Comparison of ENCODE assay signal across 1 cellular context in genomic region chr16:66552288-66553143, GRCh38.
TF ChIP-seq lines count a peak whose summit lies in the region.

Gene CKLF (plus strand): TSS chr16:66552576. CDS start chr16:66552716, 140 bp downstream.

TF ChIP-seq in HepG2, 621 proteins besides CTCF, POLR2A, EP300 and RAD21 (continued from another document and continues in another):
- TF ChIP-seq, protein P1, sequence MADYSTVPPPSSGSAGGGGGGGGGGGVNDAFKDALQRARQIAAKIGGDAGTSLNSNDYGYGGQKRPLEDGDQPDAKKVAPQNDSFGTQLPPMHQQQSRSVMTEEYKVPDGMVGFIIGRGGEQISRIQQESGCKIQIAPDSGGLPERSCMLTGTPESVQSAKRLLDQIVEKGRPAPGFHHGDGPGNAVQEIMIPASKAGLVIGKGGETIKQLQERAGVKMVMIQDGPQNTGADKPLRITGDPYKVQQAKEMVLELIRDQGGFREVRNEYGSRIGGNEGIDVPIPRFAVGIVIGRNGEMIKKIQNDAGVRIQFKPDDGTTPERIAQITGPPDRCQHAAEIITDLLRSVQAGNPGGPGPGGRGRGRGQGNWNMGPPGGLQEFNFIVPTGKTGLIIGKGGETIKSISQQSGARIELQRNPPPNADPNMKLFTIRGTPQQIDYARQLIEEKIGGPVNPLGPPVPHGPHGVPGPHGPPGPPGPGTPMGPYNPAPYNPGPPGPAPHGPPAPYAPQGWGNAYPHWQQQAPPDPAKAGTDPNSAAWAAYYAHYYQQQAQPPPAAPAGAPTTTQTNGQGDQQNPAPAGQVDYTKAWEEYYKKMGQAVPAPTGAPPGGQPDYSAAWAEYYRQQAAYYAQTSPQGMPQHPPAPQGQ (CRISPR knock-in tag; IDR thresholded peaks at IDR 0.05; ENCODE audit: borderline replicate concordance) = peak; percentile 93; the same call in 1 of the 2 replicates
- TF ChIP-seq STAG1 (CRISPR knock-in tag; IDR thresholded peaks at IDR 0.05) = no peak; the same call in 1 of the 2 replicates
- TF ChIP-seq RCOR2 (CRISPR knock-in tag; IDR thresholded peaks at IDR 0.05) = peak; percentile 35; the same call in 1 of the 2 replicates
- TF ChIP-seq, protein P2, sequence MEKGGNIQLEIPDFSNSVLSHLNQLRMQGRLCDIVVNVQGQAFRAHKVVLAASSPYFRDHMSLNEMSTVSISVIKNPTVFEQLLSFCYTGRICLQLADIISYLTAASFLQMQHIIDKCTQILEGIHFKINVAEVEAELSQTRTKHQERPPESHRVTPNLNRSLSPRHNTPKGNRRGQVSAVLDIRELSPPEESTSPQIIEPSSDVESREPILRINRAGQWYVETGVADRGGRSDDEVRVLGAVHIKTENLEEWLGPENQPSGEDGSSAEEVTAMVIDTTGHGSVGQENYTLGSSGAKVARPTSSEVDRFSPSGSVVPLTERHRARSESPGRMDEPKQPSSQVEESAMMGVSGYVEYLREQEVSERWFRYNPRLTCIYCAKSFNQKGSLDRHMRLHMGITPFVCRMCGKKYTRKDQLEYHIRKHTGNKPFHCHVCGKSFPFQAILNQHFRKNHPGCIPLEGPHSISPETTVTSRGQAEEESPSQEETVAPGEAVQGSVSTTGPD (CRISPR knock-in tag; IDR thresholded peaks at IDR 0.05) = 0 out of 2 replicates have a peak, but pooled peaks have one; percentile 42
- TF ChIP-seq TOE1 (CRISPR knock-in tag; IDR thresholded peaks at IDR 0.05) = peak; percentile 67; the same call in 1 of the 2 replicates
- peak; percentile 98 for TF ChIP-seq RNF219 (CRISPR knock-in tag; IDR thresholded peaks at IDR 0.05)
- no peak for TF ChIP-seq HMG20A (CRISPR knock-in tag; IDR thresholded peaks at IDR 0.05; ENCODE audit: borderline replicate concordance)
- TF ChIP-seq HIVEP1 (CRISPR knock-in tag; IDR thresholded peaks at IDR 0.05) = peak; percentile 98
- no peak; the same call in 1 of the 2 replicates for TF ChIP-seq TBP (CRISPR knock-in tag; IDR thresholded peaks at IDR 0.05)
- TF ChIP-seq GATAD2A (CRISPR knock-in tag; IDR thresholded peaks at IDR 0.05) = peak; percentile 48
- TF ChIP-seq ZNF430 (CRISPR knock-in tag; IDR thresholded peaks at IDR 0.05) = peak; percentile 100
- TF ChIP-seq BRD4 (CRISPR knock-in tag; IDR thresholded peaks at IDR 0.05) = peak; percentile 65; the same call in 1 of the 2 replicates
- peak; percentile 98; the same call in 1 of the 2 replicates for TF ChIP-seq ZNF83 (CRISPR knock-in tag; IDR thresholded peaks at IDR 0.05; ENCODE audit: borderline replicate concordance)
- TF ChIP-seq MAFF (IDR thresholded peaks at IDR 0.05; ENCODE audit: low read depth, low read length) = no peak
- peak; percentile 97 for TF ChIP-seq ZFP91 (CRISPR knock-in tag; IDR thresholded peaks at IDR 0.05; ENCODE audit: borderline replicate concordance)
- TF ChIP-seq ZBTB7B (CRISPR knock-in tag; IDR thresholded peaks at IDR 0.05) = peak; percentile 84
- no peak for TF ChIP-seq EZH2 (conservative IDR thresholded peaks at IDR 0.05; ENCODE audit: low read depth, low read length)
- TF ChIP-seq, protein P3, sequence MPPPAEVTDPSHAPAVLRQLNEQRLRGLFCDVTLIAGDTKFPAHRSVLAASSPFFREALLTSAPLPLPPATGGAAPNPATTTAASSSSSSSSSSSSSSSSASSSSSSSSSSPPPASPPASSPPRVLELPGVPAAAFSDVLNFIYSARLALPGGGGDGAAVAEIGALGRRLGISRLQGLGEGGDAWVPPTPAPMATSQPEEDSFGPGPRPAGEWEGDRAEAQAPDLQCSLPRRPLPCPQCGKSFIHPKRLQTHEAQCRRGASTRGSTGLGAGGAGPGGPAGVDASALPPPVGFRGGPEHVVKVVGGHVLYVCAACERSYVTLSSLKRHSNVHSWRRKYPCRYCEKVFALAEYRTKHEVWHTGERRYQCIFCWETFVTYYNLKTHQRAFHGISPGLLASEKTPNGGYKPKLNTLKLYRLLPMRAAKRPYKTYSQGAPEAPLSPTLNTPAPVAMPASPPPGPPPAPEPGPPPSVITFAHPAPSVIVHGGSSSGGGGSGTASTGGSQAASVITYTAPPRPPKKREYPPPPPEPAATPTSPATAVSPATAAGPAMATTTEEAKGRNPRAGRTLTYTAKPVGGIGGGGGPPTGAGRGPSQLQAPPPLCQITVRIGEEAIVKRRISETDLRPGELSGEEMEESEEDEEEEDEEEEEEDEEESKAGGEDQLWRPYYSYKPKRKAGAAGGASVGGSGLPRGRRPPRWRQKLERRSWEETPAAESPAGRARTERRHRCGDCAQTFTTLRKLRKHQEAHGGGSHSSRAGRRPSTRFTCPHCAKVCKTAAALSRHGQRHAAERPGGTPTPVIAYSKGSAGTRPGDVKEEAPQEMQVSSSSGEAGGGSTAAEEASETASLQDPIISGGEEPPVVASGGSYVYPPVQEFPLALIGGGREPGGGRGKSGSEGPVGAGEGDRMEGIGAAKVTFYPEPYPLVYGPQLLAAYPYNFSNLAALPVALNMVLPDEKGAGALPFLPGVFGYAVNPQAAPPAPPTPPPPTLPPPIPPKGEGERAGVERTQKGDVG (CRISPR knock-in tag; IDR thresholded peaks at IDR 0.05; ENCODE audit: borderline replicate concordance) = peak; percentile 96; the same call in 1 of the 2 replicates
- TF ChIP-seq SYNCRIP (IDR thresholded peaks at IDR 0.05; ENCODE audit: insufficient read depth, low read depth, low read length) = no peak
- peak; percentile 94 for TF ChIP-seq AHR (CRISPR knock-in tag; IDR thresholded peaks at IDR 0.05)
- TF ChIP-seq NFE2L1 (CRISPR knock-in tag; IDR thresholded peaks at IDR 0.05; ENCODE audit: borderline replicate concordance) = peak; percentile 93; the same call in 1 of the 2 replicates
- TF ChIP-seq ZNF577 (CRISPR knock-in tag; IDR thresholded peaks at IDR 0.05; ENCODE audit: borderline replicate concordance, low read depth) = peak; percentile 96; the same call in 1 of the 2 replicates
- TF ChIP-seq MED13 (CRISPR knock-in tag; IDR thresholded peaks at IDR 0.05) = peak; percentile 91
- TF ChIP-seq HOXA9 (CRISPR knock-in tag; IDR thresholded peaks at IDR 0.05; ENCODE audit: borderline replicate concordance) = peak; percentile 99
- TF ChIP-seq KDM6A (CRISPR knock-in tag; IDR thresholded peaks at IDR 0.05; ENCODE audit: low read depth) = no peak; the same call in 1 of the 2 replicates
- peak; percentile 98 for TF ChIP-seq MYNN (CRISPR knock-in tag; IDR thresholded peaks at IDR 0.05; ENCODE audit: low read depth)
- TF ChIP-seq, protein P4, sequence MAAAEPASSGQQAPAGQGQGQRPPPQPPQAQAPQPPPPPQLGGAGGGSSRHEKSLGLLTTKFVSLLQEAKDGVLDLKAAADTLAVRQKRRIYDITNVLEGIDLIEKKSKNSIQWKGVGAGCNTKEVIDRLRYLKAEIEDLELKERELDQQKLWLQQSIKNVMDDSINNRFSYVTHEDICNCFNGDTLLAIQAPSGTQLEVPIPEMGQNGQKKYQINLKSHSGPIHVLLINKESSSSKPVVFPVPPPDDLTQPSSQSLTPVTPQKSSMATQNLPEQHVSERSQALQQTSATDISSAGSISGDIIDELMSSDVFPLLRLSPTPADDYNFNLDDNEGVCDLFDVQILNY (CRISPR knock-in tag; conservative IDR thresholded peaks at IDR 0.05) = peak; percentile 94
- peak; percentile 59 for TF ChIP-seq RXRB (CRISPR knock-in tag; IDR thresholded peaks at IDR 0.05; ENCODE audit: borderline replicate concordance)
- TF ChIP-seq RFXANK (CRISPR knock-in tag; IDR thresholded peaks at IDR 0.05) = no peak
- TF ChIP-seq HES4 (CRISPR knock-in tag; IDR thresholded peaks at IDR 0.05; ENCODE audit: borderline replicate concordance) = peak; percentile 99
- no peak for TF ChIP-seq NFIC (IDR thresholded peaks at IDR 0.05; ENCODE audit: low read length)
- TF ChIP-seq GMEB1 (CRISPR knock-in tag; IDR thresholded peaks at IDR 0.05; ENCODE audit: borderline replicate concordance) = peak; percentile 90
- TF ChIP-seq PATZ1 (CRISPR knock-in tag; IDR thresholded peaks at IDR 0.05) = peak; percentile 69
- TF ChIP-seq HDAC1 (CRISPR knock-in tag; IDR thresholded peaks at IDR 0.05) = peak; percentile 92
- peak; percentile 75 for TF ChIP-seq ZNF496 (CRISPR knock-in tag; IDR thresholded peaks at IDR 0.05; ENCODE audit: insufficient replicate concordance)
- TF ChIP-seq, protein P5, sequence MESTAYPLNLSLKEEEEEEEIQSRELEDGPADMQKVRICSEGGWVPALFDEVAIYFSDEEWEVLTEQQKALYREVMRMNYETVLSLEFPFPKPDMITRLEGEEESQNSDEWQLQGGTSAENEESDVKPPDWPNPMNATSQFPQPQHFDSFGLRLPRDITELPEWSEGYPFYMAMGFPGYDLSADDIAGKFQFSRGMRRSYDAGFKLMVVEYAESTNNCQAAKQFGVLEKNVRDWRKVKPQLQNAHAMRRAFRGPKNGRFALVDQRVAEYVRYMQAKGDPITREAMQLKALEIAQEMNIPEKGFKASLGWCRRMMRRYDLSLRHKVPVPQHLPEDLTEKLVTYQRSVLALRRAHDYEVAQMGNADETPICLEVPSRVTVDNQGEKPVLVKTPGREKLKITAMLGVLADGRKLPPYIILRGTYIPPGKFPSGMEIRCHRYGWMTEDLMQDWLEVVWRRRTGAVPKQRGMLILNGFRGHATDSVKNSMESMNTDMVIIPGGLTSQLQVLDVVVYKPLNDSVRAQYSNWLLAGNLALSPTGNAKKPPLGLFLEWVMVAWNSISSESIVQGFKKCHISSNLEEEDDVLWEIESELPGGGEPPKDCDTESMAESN (CRISPR knock-in tag; conservative IDR thresholded peaks at IDR 0.05) = peak; percentile 98
- TF ChIP-seq ZNF329 (CRISPR knock-in tag; IDR thresholded peaks at IDR 0.05; ENCODE audit: low read depth) = peak; percentile 92
- peak; percentile 26; the same call in 1 of the 2 replicates for TF ChIP-seq ZNF281 (CRISPR knock-in tag; IDR thresholded peaks at IDR 0.05; ENCODE audit: borderline replicate concordance)
